15 cellular contexts compared by ENCODE assay signal in the genomic region with DNA sequence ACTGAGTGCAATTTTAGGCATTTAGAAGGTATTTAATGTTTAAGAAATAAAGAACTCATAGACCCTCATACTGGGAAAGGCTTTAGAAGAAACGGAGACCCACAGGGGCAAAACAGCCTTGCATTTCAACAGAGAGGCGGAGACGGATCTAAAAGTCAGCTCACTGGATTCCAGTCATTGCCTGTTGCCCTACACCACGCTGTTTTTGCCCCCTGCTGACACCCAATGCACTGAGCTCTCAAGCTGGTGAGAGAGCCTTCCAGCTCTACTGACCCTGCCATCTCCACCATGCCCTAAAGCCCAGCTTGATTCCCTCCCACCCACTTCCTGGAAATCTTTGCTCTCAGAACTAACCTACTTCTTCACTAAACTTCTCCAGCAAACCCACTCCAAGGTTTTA. TPM values are rescaled to one million over a fixed set of nuclear protein-coding genes. Genes with fewer than 3 reads are reported as not detected.
DNase-seq lines count a peak whose midpoint lies in the region; ATAC-seq and TF ChIP-seq lines count a peak whose summit lies in the region.
"Had no signal": no experiment of that assay in that cellular context is flagged by ENCODE, and none has a peak within 500 bp of the region (broad histone marks: within the 10 kb centered on the region; RNA-seq: fewer than 3 reads in every experiment).

No MANE protein-coding gene starts in this region.

- TF ChIP-seq CTCF in HCT116 (IDR thresholded peaks at IDR 0.05 in 2 of 3, conservative IDR thresholded peaks at IDR 0.05 in 1 of 3; ENCODE audit: borderline replicate concordance in 1 of 3, insufficient read depth in 1 of 3, low read depth in 2 of 3, low read length in 2 of 3) (no peak), natural killer cell (IDR thresholded peaks at IDR 0.05) (no peak), upper lobe of right lung (IDR thresholded peaks at IDR 0.05) (no peak), heart left ventricle (IDR thresholded peaks at IDR 0.05) (no peak)
- no peak for TF ChIP-seq CTCF in activated CD8-positive, alpha-beta T cell treated with anti-CD3 and anti-CD28 coated beads for 36 hours (IDR thresholded peaks at IDR 0.05)

- H3K4me1 Mint-ChIP-seq in CD8-positive, alpha-beta memory T cell: peaks cover 50 to 65% (median 62%) of the 10 kb centered on the region in 3 donors
- peaks cover 68% of the 10 kb centered on the region for H3K4me1 Mint-ChIP-seq in activated CD8-positive, alpha-beta T cell treated with anti-CD3 and anti-CD28 coated beads for 36 hours (ENCODE audit: low read depth)
- peaks cover 24 to 26% of the 10 kb centered on the region in 2 donors for H3K4me1 Mint-ChIP-seq in natural killer cell

- H3K36me3 ChIP-seq in CD8-positive, alpha-beta memory T cell (ENCODE audit: insufficient read depth, low read length): no peaks in the 10 kb centered on the region
- H3K36me3 ChIP-seq in HCT116 (ENCODE audit: control insufficient read depth in 1 of 2, insufficient read depth in 2 of 2, low read length in 2 of 2) (no peaks in the 10 kb centered on the region), upper lobe of right lung (no peaks in the 10 kb centered on the region), heart left ventricle (no peaks in the 10 kb centered on the region)

- CTCF ChIA-PET in CD8-positive, alpha-beta memory T cell (lab: Charles Lee): interaction anchor here (0.7 to 17.1 kb wide), 22 partner anchors 12 to 187 kb away, joined by 3 to 255 read pairs (median 4); partner anchors contain the start of genes C1orf74, IRF6, TRAF3IP3 and UTP25
- CTCF ChIA-PET in HCT116 (lab: Charles Lee): interaction anchor here (0.8 to 2.0 kb wide), 15 partner anchors 9 to 181 kb away, joined by 3 to 11 read pairs (median 5); partner anchors contain the start of genes CAMK1G and IRF6
- CTCF ChIA-PET in activated CD8-positive, alpha-beta T cell treated with anti-CD3 and anti-CD28 coated beads for 36 hours (lab: Charles Lee): interaction anchor here (0.7 to 4.4 kb wide), 45 partner anchors 8 to 184 kb away, joined by 3 to 42 read pairs (median 6); partner anchors contain the start of genes C1orf74, CAMK1G, G0S2 and TRAF3IP3

- H3K4me1 ChIP-seq in CD8-positive, alpha-beta memory T cell (ENCODE audit: insufficient read depth, low read length): peaks cover 63% of the 10 kb centered on the region
- peaks cover 0 to 14% of the 10 kb centered on the region in 2 experiments; a peak in 2 of 4 replicates for H3K4me1 ChIP-seq in HCT116 (ENCODE audit: control insufficient read depth in 1 of 2, insufficient read depth in 2 of 2, low read length in 2 of 2)
- peaks cover 5% of the 10 kb centered on the region for H3K4me1 ChIP-seq in upper lobe of right lung
- peaks cover 0 to 45% (median 9%) of the 10 kb centered on the region in 12 donors for H3K4me1 ChIP-seq in heart left ventricle

- TF ChIP-seq RAD21 in HCT116 (IDR thresholded peaks at IDR 0.05; ENCODE audit: low read depth): no peak

- H3K27ac ChIP-seq in CD8-positive, alpha-beta memory T cell (ENCODE audit: low read depth, low read length): no peak overlapping the region
- H3K27ac ChIP-seq in HCT116 (ENCODE audit: low read depth, low read length) (no peak overlapping the region), upper lobe of right lung (no peak overlapping the region), heart left ventricle (peak overlapping the region in 1 of 12 donors; percentile 45)

- peak overlapping the region; percentile 8 for H3K4me3 ChIP-seq in CD8-positive, alpha-beta memory T cell (ENCODE audit: low read length)
- H3K4me3 ChIP-seq in HCT116 (replicated peaks in 1 of 2; ENCODE audit: low read depth in 1 of 2, low read length in 2 of 2) (no peak overlapping the region), upper lobe of right lung (no peak overlapping the region), heart left ventricle (no peak overlapping the region)

- H3K4me2 ChIP-seq in HCT116 (ENCODE audit: low read length): no peak overlapping the region

- RAD21 ChIA-PET in HCT116 (lab: Charles Lee; ENCODE audit: low non-redundant PET in 1 of 2, low total read pairs in 2 of 2, uncharacterized antibody in 2 of 2, unreplicated experiment in 2 of 2): interaction anchor here in 1 of 2 experiments (0.7 kb wide), 1 partner anchor 172 kb away, joined by 3 read pairs; no protein-coding TSS in a partner anchor

- POLR2A ChIA-PET in CD8-positive, alpha-beta memory T cell (lab: Charles Lee): interaction anchor here (2.6 kb wide), 1 partner anchor 20 kb away, joined by 20 read pairs; no protein-coding TSS in a partner anchor
- POLR2A ChIA-PET in HCT116 (lab: Charles Lee): interaction anchor here (1.0 kb wide), 1 partner anchor 99 kb away, joined by 3 read pairs; no protein-coding TSS in a partner anchor
- POLR2A ChIA-PET in activated CD8-positive, alpha-beta T cell treated with anti-CD3 and anti-CD28 coated beads for 36 hours (lab: Charles Lee): interaction anchor here (1.1 to 13.2 kb wide), 10 partner anchors 8 to 75 kb away, joined by 3 to 242 read pairs (median 4); partner anchors contain the start of genes C1orf74 and G0S2

- no peaks in the 10 kb centered on the region for H3K9me3 ChIP-seq in CD8-positive, alpha-beta memory T cell (ENCODE audit: low read length)
- no peaks in the 10 kb centered on the region for H3K9me3 ChIP-seq in HCT116 (ENCODE audit: control insufficient read depth in 1 of 2, insufficient read depth in 1 of 2, low read depth in 1 of 2, low read length in 2 of 2)
- H3K9me3 ChIP-seq in upper lobe of right lung: no peaks in the 10 kb centered on the region
- H3K9me3 ChIP-seq in heart left ventricle: no peaks in the 10 kb centered on the region

- no peaks in the 10 kb centered on the region for H3K9me2 ChIP-seq in HCT116 (ENCODE audit: insufficient read depth)

- TF ChIP-seq POLR2A in HCT116 (IDR thresholded peaks at IDR 0.05; ENCODE audit: borderline replicate concordance, extremely low read depth, insufficient read depth, insufficient read length) (no peak), heart left ventricle (IDR thresholded peaks at IDR 0.05) (no peak)

- peaks cover 0 to 5% (median 0%) of the 10 kb centered on the region in 3 donors for H3K36me3 Mint-ChIP-seq in CD8-positive, alpha-beta memory T cell
- H3K36me3 Mint-ChIP-seq in activated CD8-positive, alpha-beta T cell treated with anti-CD3 and anti-CD28 coated beads for 36 hours (ENCODE audit: low read depth): no peaks in the 10 kb centered on the region
- no peaks in the 10 kb centered on the region for H3K36me3 Mint-ChIP-seq in natural killer cell

- no peaks in the 10 kb centered on the region for H3K79me2 ChIP-seq in HCT116 (ENCODE audit: insufficient read depth, low read length)

- BruUV-seq in HCT116 (replicated peaks; lab: Mats Ljungman, UMichigan): no TSS peak

- DNase-seq in CD8-positive, alpha-beta memory T cell: no peak
- DNase-seq in HCT116 (ENCODE audit: low read depth, low spot score): no peak
- peak; percentile 42 for DNase-seq in activated CD8-positive, alpha-beta T cell treated with anti-CD3 and anti-CD28 coated beads for 36 hours
- DNase-seq in natural killer cell: no peak
- no peak for DNase-seq in upper lobe of right lung
- no peak for DNase-seq in NCI-H2081 treated with DMSO at 0.1 percent for 48 hours (lab: John Stamatoyannopoulos, UW)
- DNase-seq in heart left ventricle: no peak
- DNase-seq: activated CD8-positive, alpha-beta memory T cell treated with anti-CD3 and anti-CD28 coated beads, Interleukin-2, amount 50 U/mL, for 48 hours; mammary epithelial cell; NCI-H1105 treated with DMSO at 0.1 percent for 48 hours had no signal

- H3K27me3 Mint-ChIP-seq in CD8-positive, alpha-beta memory T cell: no peaks in the 10 kb centered on the region
- H3K27me3 Mint-ChIP-seq in activated CD8-positive, alpha-beta T cell treated with anti-CD3 and anti-CD28 coated beads for 36 hours: no peaks in the 10 kb centered on the region
- no peaks in the 10 kb centered on the region for H3K27me3 Mint-ChIP-seq in natural killer cell (ENCODE audit: low read depth in 2 of 2)

- WGBS in heart left ventricle, 4 donors: 69 to 82% (median 78%) methylated on average over 4 of the region's 4 CpGs

- H3K27me3 ChIP-seq in CD8-positive, alpha-beta memory T cell (ENCODE audit: insufficient read depth, low read length, poor library complexity, severe bottlenecking): no peaks in the 10 kb centered on the region
- no peaks in the 10 kb centered on the region for H3K27me3 ChIP-seq in HCT116 (ENCODE audit: insufficient read depth, low read length)
- no peaks in the 10 kb centered on the region for H3K27me3 ChIP-seq in upper lobe of right lung
- no peaks in the 10 kb centered on the region for H3K27me3 ChIP-seq in heart left ventricle

- no peak overlapping the region for H3K9ac ChIP-seq in HCT116 (ENCODE audit: low read length)

- peak overlapping the region; percentile 89 for H2AFZ ChIP-seq in HCT116 (ENCODE audit: low read depth, low read length, poor library complexity, severe bottlenecking)

- H3K4me3 Mint-ChIP-seq in CD8-positive, alpha-beta memory T cell: peak overlapping the region; percentile 75 to 92 (median 86)
- H3K4me3 Mint-ChIP-seq in activated CD8-positive, alpha-beta T cell treated with anti-CD3 and anti-CD28 coated beads for 36 hours: peak overlapping the region; percentile 53
- no peak overlapping the region for H3K4me3 Mint-ChIP-seq in natural killer cell

- no peaks in the 10 kb centered on the region for H4K20me1 ChIP-seq in HCT116 (ENCODE audit: insufficient read depth)

- H3K27ac Mint-ChIP-seq in CD8-positive, alpha-beta memory T cell: peak overlapping the region; percentile 83 to 97 (median 88)
- peak overlapping the region; percentile 95 for H3K27ac Mint-ChIP-seq in activated CD8-positive, alpha-beta T cell treated with anti-CD3 and anti-CD28 coated beads for 36 hours
- peak overlapping the region; percentile 85 to 92 for H3K27ac Mint-ChIP-seq in natural killer cell

- ATAC-seq in HCT116 (no peak), natural killer cell (no peak), upper lobe of right lung (no peak), heart left ventricle (no peak)
- no peak for ATAC-seq in activated CD8-positive, alpha-beta T cell treated with anti-CD3 and anti-CD28 coated beads for 36 hours

- intact Hi-C loops in HCT116 (cut with micrococcal nuclease): no loop called here
- intact Hi-C loops in activated CD8-positive, alpha-beta T cell treated with anti-CD3 and anti-CD28 coated beads for 36 hours (cut with micrococcal nuclease): loop anchor here (2.0 to 10.0 kb wide), 4 partner anchors 41 to 180 kb away; no protein-coding TSS in a partner anchor
- intact Hi-C loops in natural killer cell (cut with micrococcal nuclease): loop anchor here (5.0 kb wide), 1 partner anchor 56 kb away; no protein-coding TSS in a partner anchor
- intact Hi-C loops in upper lobe of right lung (cut with DNase I): no loop called here
- intact Hi-C loops in heart left ventricle (cut with DNase I): loop anchor here (2.0 to 10.0 kb wide), 9 partner anchors 46 to 172 kb away; partner anchors contain the start of genes CAMK1G (in 1 of the 10) and HSD11B1 (in 1 of the 10)

- H3K9me3 Mint-ChIP-seq in CD8-positive, alpha-beta memory T cell: no peaks in the 10 kb centered on the region
- no peaks in the 10 kb centered on the region for H3K9me3 Mint-ChIP-seq in activated CD8-positive, alpha-beta T cell treated with anti-CD3 and anti-CD28 coated beads for 36 hours
- H3K9me3 Mint-ChIP-seq in natural killer cell: no peaks in the 10 kb centered on the region

RNA-seq across cellular contexts. Expression of gene TRAF3IP3, which starts 7.2 kb away (rescaled TPM):
- 100 to 1,000 TPM; 193 to 209 TPM for total RNA-seq in CD8-positive, alpha-beta memory T cell
- polyA plus RNA-seq in CD8-positive, alpha-beta memory T cell: 414 TPM
- total RNA-seq in HCT116 (2021; ENCODE audit: unreplicated experiment) (0.34 TPM), natural killer cell (100 to 1,000 TPM; 273 to 354 (median 287) TPM), upper lobe of right lung (12.4 TPM), heart left ventricle (10 to 100 TPM in 1 of 9 donors, 1 to 10 TPM in 2, under 1 TPM in 5, not detected in 1; 0.16 to 10.6 (median 0.91) TPM)
- 0.02 and 0.03 TPM in 2 replicates for polyA plus RNA-seq in HCT116 (2012)
- 100 to 1,000 TPM; 194 TPM for total RNA-seq in activated CD8-positive, alpha-beta T cell treated with anti-CD3 and anti-CD28 coated beads for 36 hours
- under 1 TPM; 0.34 to 0.57 TPM for polyA plus RNA-seq in heart left ventricle
- total RNA-seq: astrocyte, dermis microvascular lymphatic vessel endothelial cell, fibroblast of lung, NCI-H460 had no signal
- polyA plus RNA-seq: fibroblast of lung, mammary epithelial cell had no signal

RNA-seq across cellular contexts. Expression of gene C1orf74, which starts 35.7 kb away (rescaled TPM):
- 1 to 10 TPM; 2.2 TPM for total RNA-seq in CD8-positive, alpha-beta memory T cell
- 0.35 TPM for polyA plus RNA-seq in CD8-positive, alpha-beta memory T cell
- total RNA-seq in HCT116 (2021; ENCODE audit: unreplicated experiment): 5.6 TPM
- 2.7 and 4.1 TPM in 2 replicates for polyA plus RNA-seq in HCT116 (2012)
- total RNA-seq in activated CD8-positive, alpha-beta T cell treated with anti-CD3 and anti-CD28 coated beads for 36 hours: 1 to 10 TPM; 2.8 to 3.0 TPM
- under 1 TPM; 0.75 to 0.88 (median 0.80) TPM for total RNA-seq in natural killer cell
- 0.96 TPM for total RNA-seq in upper lobe of right lung
- total RNA-seq in heart left ventricle: 1 to 10 TPM; 1.6 to 2.6 (median 2.4) TPM
- polyA plus RNA-seq in heart left ventricle: 1 to 10 TPM; 1.1 to 1.3 TPM

RNA-seq across cellular contexts. Expression of gene HSD11B1, which starts 44.0 kb away (rescaled TPM):
- under 1 TPM; 0.59 to 0.80 TPM for total RNA-seq in CD8-positive, alpha-beta memory T cell
- 0.30 TPM for polyA plus RNA-seq in CD8-positive, alpha-beta memory T cell
- total RNA-seq in HCT116 (2021; ENCODE audit: unreplicated experiment) (0.27 TPM), natural killer cell (not detected), upper lobe of right lung (16.9 TPM), heart left ventricle (10 to 100 TPM in 2 of 9 donors, 1 to 10 TPM in 7; 1.7 to 36.1 (median 3.6) TPM)
- polyA plus RNA-seq in HCT116 (2012): not detected in 2 replicates
- under 1 TPM; 0.47 to 0.59 TPM for total RNA-seq in activated CD8-positive, alpha-beta T cell treated with anti-CD3 and anti-CD28 coated beads for 36 hours
- 1 to 10 TPM; 1.2 to 3.6 TPM for polyA plus RNA-seq in heart left ventricle
- total RNA-seq: astrocyte, dermis microvascular lymphatic vessel endothelial cell, mammary epithelial cell, NCI-H460 had no signal

RNA-seq across cellular contexts. Expression of gene IRF6, which starts 57.3 kb away (rescaled TPM):
- total RNA-seq in CD8-positive, alpha-beta memory T cell: 1 to 10 TPM; 1.2 TPM
- polyA plus RNA-seq in CD8-positive, alpha-beta memory T cell: 1.0 TPM
- total RNA-seq in HCT116 (2021; ENCODE audit: unreplicated experiment): 35.2 TPM
- polyA plus RNA-seq in HCT116 (2012): 29.4 and 35.7 TPM in 2 replicates
- total RNA-seq in activated CD8-positive, alpha-beta T cell treated with anti-CD3 and anti-CD28 coated beads for 36 hours: 1 to 10 TPM; 1.2 TPM
- 10 to 100 TPM in 1 of 3 donors, 1 to 10 TPM in 2; 2.5 to 11.2 (median 3.8) TPM for total RNA-seq in natural killer cell
- total RNA-seq in upper lobe of right lung: 17.9 TPM
- total RNA-seq in heart left ventricle: 10 to 100 TPM; 28.6 to 99.4 (median 52.7) TPM
- 10 to 100 TPM in 1 of 2 donors, 1 to 10 TPM in 1; 1.5 to 22.0 TPM for polyA plus RNA-seq in heart left ventricle
- total RNA-seq: T-helper 2 cell treated with Interferon-gamma antibody and Interleukin-4, amounts not matched to agents 100 ng/mL and 5 ng/mL, for 36 hours had no signal

Comparison
In these comparisons a context has a peak if more than half of its experiments do, and no peak if none do; other contexts are left out.
1. RNA of gene TRAF3IP3, which starts 7.2 kb away (total RNA-seq): 273 to 354 TPM in natural killer cell, 193 to 209 TPM in CD8-positive, alpha-beta memory T cell and 194 TPM in activated CD8-positive, alpha-beta T cell treated with anti-CD3 and anti-CD28 coated beads for 36 hours; 12.4 TPM in upper lobe of right lung (single experiment), 0.16 to 10.6 TPM in heart left ventricle and 0.34 TPM in HCT116 (single experiment); every median in the first group is over 10 times any median in the second.
2. intact Hi-C loops: an anchor here in activated CD8-positive, alpha-beta T cell treated with anti-CD3 and anti-CD28 coated beads for 36 hours (2.0 to 10.0 kb wide), natural killer cell (5.0 kb wide) and heart left ventricle (2.0 to 10.0 kb wide); none called in HCT116 and upper lobe of right lung.
3. Peak in every context shown above with its lines, with median percentiles within 50 percentile points of each other: H3K27ac Mint-ChIP-seq.